In genomic region chr15:85899927-85900326, GRCh38 we compare ENCODE assay signal across 1 cellular context.
TF ChIP-seq lines count a peak whose summit lies in the region.

No MANE protein-coding gene starts in this region.

TF ChIP-seq in HEK293, 187 proteins besides CTCF, POLR2A, EP300 and RAD21 (continued from another document):
- TF ChIP-seq TSHZ1 (tag by site-specific recombination; IDR thresholded peaks at IDR 0.05; ENCODE audit: borderline replicate concordance) (no peak), ZNF639 (tag by site-specific recombination; IDR thresholded peaks at IDR 0.05) (no peak), ZNF324 (tag by site-specific recombination; IDR thresholded peaks at IDR 0.05) (no peak), ZNF701 (tag by site-specific recombination; IDR thresholded peaks at IDR 0.05) (no peak), ELK4 (IDR thresholded peaks at IDR 0.05; ENCODE audit: borderline replicate concordance, low read depth, low read length) (no peak)
TF ChIP-seq in HEK293: peak in this region for 3.
